ENCODE assay signal across 7 cellular contexts in the genomic region with DNA sequence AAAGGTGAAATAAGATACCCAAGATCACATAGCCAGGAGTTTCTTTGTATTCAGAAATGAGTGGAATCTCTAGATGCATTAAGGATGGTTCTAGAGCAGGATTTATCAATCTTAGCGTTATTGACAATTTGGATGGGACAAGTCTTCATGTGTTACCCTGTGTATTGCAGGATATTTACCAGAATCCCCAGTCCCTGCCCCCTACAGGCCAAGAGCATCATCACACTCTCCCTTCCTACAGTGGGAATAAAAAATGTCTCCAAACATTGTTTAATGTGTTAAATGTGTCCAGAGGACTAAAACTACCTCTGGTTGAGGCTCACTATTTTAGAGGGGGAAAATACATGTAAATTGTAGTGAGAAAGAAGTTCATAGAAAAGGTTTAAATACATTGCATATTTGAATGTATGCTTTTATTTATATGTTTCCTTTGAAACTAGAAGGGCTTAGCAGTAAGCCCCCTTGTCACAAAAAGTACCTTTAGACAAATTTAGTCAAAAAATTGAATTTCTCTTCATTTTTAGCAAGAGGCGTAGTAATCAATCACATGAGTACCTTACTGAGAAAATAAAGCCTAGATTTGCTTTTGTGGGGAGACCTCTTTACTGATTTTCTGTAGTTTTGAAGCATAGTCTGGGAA.
DNase-seq lines count a peak whose midpoint lies in the region; TF ChIP-seq lines count a peak whose summit lies in the region.

No MANE protein-coding gene starts in this region.

- no peak overlapping the region for H3K4me2 ChIP-seq in mesenchymal stem cell (ENCODE audit: low read length, poor library complexity, severe bottlenecking)

- no peak overlapping the region for H2BK5ac ChIP-seq in mesenchymal stem cell (ENCODE audit: low read depth, low read length, poor library complexity, severe bottlenecking)

- H2AK5ac ChIP-seq in mesenchymal stem cell (ENCODE audit: low read length, severe bottlenecking), result no peak overlapping the region

- H3K18ac ChIP-seq in mesenchymal stem cell (ENCODE audit: low read depth in 1 of 2, low read length in 2 of 2), result no peak overlapping the region

- H3K14ac ChIP-seq in mesenchymal stem cell (ENCODE audit: low read length in 2 of 2), result no peak overlapping the region

- no peak overlapping the region for H4K8ac ChIP-seq in mesenchymal stem cell (ENCODE audit: low read length)

- in situ Hi-C loops in G401 (cut with HindIII; ENCODE audit: low sequenced_read_pairs), result no loop called here

- H3K36me3 ChIP-seq in mesenchymal stem cell (ENCODE audit: control insufficient read depth in 1 of 2, insufficient read depth in 2 of 2, low read depth in 1 of 2, low read length in 2 of 2), result peaks cover 4 to 28% of the 10 kb centered on the region in 2 experiments

- no peak overlapping the region for H2BK120ac ChIP-seq in mesenchymal stem cell (ENCODE audit: low read depth, low read length)

- 100% methylated on average over 1 of the region's 2 CpGs for WGBS in mesenchymal stem cell

- DNase-seq in G401 (ENCODE audit: low spot score) (peak; percentile 44), HFF-Myc (ENCODE audit: extremely low read depth, low read depth) (no peak), RPMI8226 (peak; percentile 44), mesenchymal stem cell (peak; percentile 50), ureter (ENCODE audit: low spot score) (no peak), epidermal melanocyte (ENCODE audit: insufficient read length, low spot score) (no peak)
- peak; percentile 28 for DNase-seq in central memory CD4-positive, alpha-beta T cell

- no peak overlapping the region for H4K91ac ChIP-seq in mesenchymal stem cell (ENCODE audit: low read length)

- peaks cover 2% of the 10 kb centered on the region for H3K4me1 ChIP-seq in mesenchymal stem cell (ENCODE audit: control insufficient read depth, insufficient read depth, low read depth, low read length)

- H3K23ac ChIP-seq in mesenchymal stem cell (ENCODE audit: low read length in 2 of 2), result no peak overlapping the region

- TF ChIP-seq CTCF in HFF-Myc (IDR thresholded peaks at IDR 0.05; ENCODE audit: low read depth, low read length, missing control alignments), result peak; percentile 61

- no peak overlapping the region for H2BK15ac ChIP-seq in mesenchymal stem cell (ENCODE audit: low read depth, poor library complexity, severe bottlenecking)

- H3K79me1 ChIP-seq in mesenchymal stem cell (replicated peaks; ENCODE audit: low read length, poor library complexity, severe bottlenecking), result peaks cover 15% of the 10 kb centered on the region

- H2AFZ ChIP-seq in mesenchymal stem cell (ENCODE audit: low read depth, low read length), result no peak overlapping the region

- no peak overlapping the region for H2BK12ac ChIP-seq in mesenchymal stem cell (ENCODE audit: low read length in 2 of 2)

- H3K4me3 ChIP-seq in HFF-Myc (replicated peaks; ENCODE audit: low read depth, low read length), result no peak overlapping the region
- no peak overlapping the region for H3K4me3 ChIP-seq in mesenchymal stem cell (ENCODE audit: insufficient read depth in 1 of 2, low read depth in 1 of 2, low read length in 2 of 2)

- H3K27ac ChIP-seq in mesenchymal stem cell (ENCODE audit: low read length, poor library complexity, severe bottlenecking), result no peak overlapping the region

- H3K9me3 ChIP-seq in mesenchymal stem cell (ENCODE audit: control insufficient read depth, low read length), result no peaks in the 10 kb centered on the region

- H3K9ac ChIP-seq in mesenchymal stem cell (ENCODE audit: low read length), result no peak overlapping the region

- H3K27me3 ChIP-seq in mesenchymal stem cell (ENCODE audit: control insufficient read depth in 1 of 2, insufficient read depth in 1 of 2, low read length in 2 of 2), result no peaks in the 10 kb centered on the region

- H3K4ac ChIP-seq in mesenchymal stem cell (ENCODE audit: low read depth in 1 of 2, low read length in 2 of 2), result no peak overlapping the region

Comparison
In these comparisons a context has a peak if more than half of its experiments do, and no peak if none do; other contexts are left out.
1. DNase-seq: peak in G401 (single experiment), RPMI8226 (single experiment), central memory CD4-positive, alpha-beta T cell (single experiment) and mesenchymal stem cell (single experiment); none in HFF-Myc (single experiment), ureter (single experiment) and epidermal melanocyte (single experiment).